ENCODE assay signal across 16 cellular contexts in genomic region chr4:153527690-153528089, GRCh38.
DNase-seq lines count a peak whose midpoint lies in the region; ATAC-seq, FAIRE-seq and TF ChIP-seq lines count a peak whose summit lies in the region.
"Had no signal": no experiment of that assay in that cellular context is flagged by ENCODE, and none has a peak within 500 bp of the region (broad histone marks: within the 10 kb centered on the region; RNA-seq: fewer than 3 reads in every experiment).

No MANE protein-coding gene starts in this region.

- no peak for DNase-seq in activated CD8-positive, alpha-beta memory T cell treated with anti-CD3 and anti-CD28 coated beads, Interleukin-2, amount 10 ng/mL, durations not matched to agents 7 days and 5 days
- DNase-seq in activated CD8-positive, alpha-beta memory T cell treated with anti-CD3 and anti-CD28 coated beads, Interleukin-2, amount 50 U/mL, for 48 hours: no peak
- DNase-seq in GM18507 (ENCODE audit: extremely low spot score, insufficient read length, low read depth): no peak
- no peak for DNase-seq in activated naive CD8-positive, alpha-beta T cell treated with anti-CD3 and anti-CD28 coated beads for 36 hours
- DNase-seq in psoas muscle: no peak
- DNase-seq in NAMALWA (ENCODE audit: low spot score): no peak
- DNase-seq in middle frontal gyrus (ENCODE audit: extremely low spot score, low spot score): no peak
- DNase-seq: kidney, NCI-H1930, occipital lobe, right cardiac atrium, substantia nigra had no signal

- H3K4me3 ChIP-seq in psoas muscle: no peak overlapping the region
- H3K4me3 ChIP-seq: SJSA1 had no signal

- no peaks in the 10 kb centered on the region for H3K9me3 ChIP-seq in psoas muscle
- H3K9me3 ChIP-seq: SJSA1 had no signal

- WGBS in psoas muscle, 3 donors: 87 to 92% (median 88%) methylated on average over 11 of the region's 11 CpGs

- ATAC-seq in activated CD8-positive, alpha-beta memory T cell treated with anti-CD3 and anti-CD28 coated beads, Interleukin-2, amount 10 ng/mL, durations not matched to agents 7 days and 5 days: no peak
- ATAC-seq in psoas muscle (no peak), GM19328 (IDR thresholded peaks at IDR 0.05; ENCODE audit: unreplicated experiment) (no peak)
- ATAC-seq: right cardiac atrium had no signal

- no peak overlapping the region for H3K4me3 Mint-ChIP-seq in activated CD8-positive, alpha-beta memory T cell treated with anti-CD3 and anti-CD28 coated beads, Interleukin-2, amount 10 ng/mL, durations not matched to agents 7 days and 5 days
- peak overlapping the region; percentile 47 for H3K4me3 Mint-ChIP-seq in activated naive CD8-positive, alpha-beta T cell treated with anti-CD3 and anti-CD28 coated beads for 36 hours
- H3K4me3 Mint-ChIP-seq: mesothelial cell of epicardium had no signal

- H3K27ac ChIP-seq in psoas muscle: peak overlapping the region; percentile 18
- H3K27ac ChIP-seq: SJSA1 had no signal

- intact Hi-C loops in psoas muscle (cut with DNase I): no loop called here

- TF ChIP-seq CTCF in psoas muscle (IDR thresholded peaks at IDR 0.05): no peak

- no peaks in the 10 kb centered on the region for H3K27me3 Mint-ChIP-seq in activated CD8-positive, alpha-beta memory T cell treated with anti-CD3 and anti-CD28 coated beads, Interleukin-2, amount 10 ng/mL, durations not matched to agents 7 days and 5 days
- H3K27me3 Mint-ChIP-seq in activated naive CD8-positive, alpha-beta T cell treated with anti-CD3 and anti-CD28 coated beads for 36 hours: no peaks in the 10 kb centered on the region

- H3K4me1 ChIP-seq in psoas muscle: peaks cover 70% of the 10 kb centered on the region

- H3K36me3 ChIP-seq in psoas muscle (ENCODE audit: insufficient read depth in 1 of 2, low read depth in 1 of 2): no peaks in the 10 kb centered on the region
- H3K36me3 ChIP-seq: SJSA1 had no signal

- peak overlapping the region; percentile 45 for H3K27ac Mint-ChIP-seq in activated CD8-positive, alpha-beta memory T cell treated with anti-CD3 and anti-CD28 coated beads, Interleukin-2, amount 10 ng/mL, durations not matched to agents 7 days and 5 days
- peak overlapping the region; percentile 99 for H3K27ac Mint-ChIP-seq in activated naive CD8-positive, alpha-beta T cell treated with anti-CD3 and anti-CD28 coated beads for 36 hours
- H3K27ac Mint-ChIP-seq: mesothelial cell of epicardium had no signal

- CTCF ChIA-PET in activated CD8-positive, alpha-beta memory T cell treated with anti-CD3 and anti-CD28 coated beads, Interleukin-2, amount 10 ng/mL, durations not matched to agents 7 days and 5 days (lab: Charles Lee): interaction anchor here (1.2 kb wide), 1 partner anchor 9 kb away, joined by 4 read pairs; no protein-coding TSS in a partner anchor

- no peaks in the 10 kb centered on the region for H3K27me3 ChIP-seq in psoas muscle (ENCODE audit: insufficient read depth in 3 of 3, low read length in 2 of 3)
- H3K27me3 ChIP-seq: SJSA1 had no signal

- H3K4me1 Mint-ChIP-seq in activated CD8-positive, alpha-beta memory T cell treated with anti-CD3 and anti-CD28 coated beads, Interleukin-2, amount 10 ng/mL, durations not matched to agents 7 days and 5 days: peaks cover 84% of the 10 kb centered on the region
- H3K4me1 Mint-ChIP-seq in activated naive CD8-positive, alpha-beta T cell treated with anti-CD3 and anti-CD28 coated beads for 36 hours: peaks cover 93% of the 10 kb centered on the region

- peaks cover 18% of the 10 kb centered on the region for H3K36me3 Mint-ChIP-seq in activated CD8-positive, alpha-beta memory T cell treated with anti-CD3 and anti-CD28 coated beads, Interleukin-2, amount 10 ng/mL, durations not matched to agents 7 days and 5 days
- peaks cover 46% of the 10 kb centered on the region for H3K36me3 Mint-ChIP-seq in activated naive CD8-positive, alpha-beta T cell treated with anti-CD3 and anti-CD28 coated beads for 36 hours
- H3K36me3 Mint-ChIP-seq: mesothelial cell of epicardium had no signal

- H3K9me3 Mint-ChIP-seq in activated CD8-positive, alpha-beta memory T cell treated with anti-CD3 and anti-CD28 coated beads, Interleukin-2, amount 10 ng/mL, durations not matched to agents 7 days and 5 days (ENCODE audit: low read depth): peaks cover 2% of the 10 kb centered on the region
- H3K9me3 Mint-ChIP-seq in activated naive CD8-positive, alpha-beta T cell treated with anti-CD3 and anti-CD28 coated beads for 36 hours: peaks cover 4% of the 10 kb centered on the region
- H3K9me3 Mint-ChIP-seq: mesothelial cell of epicardium had no signal

- FAIRE-seq in GM18507 (lab: Jason Lieb, UNC): peak; percentile 24
- FAIRE-seq: D721Med, kidney had no signal
